In genomic region chr16:84479716-84480450, GRCh38 we compare ENCODE assay signal across 26 cellular contexts. TPM values are rescaled to one million over a fixed set of nuclear protein-coding genes. Genes with fewer than 3 reads are reported as not detected.
DNase-seq lines count a peak whose midpoint lies in the region; ATAC-seq and TF ChIP-seq lines count a peak whose summit lies in the region.
"Had no signal": no experiment of that assay in that cellular context is flagged by ENCODE, and none has a peak within 500 bp of the region (broad histone marks: within the 10 kb centered on the region; RNA-seq: fewer than 3 reads in every experiment).

No MANE protein-coding gene starts in this region.

- peaks cover 41% of the 10 kb centered on the region for H3F3A ChIP-seq in GM23248 (ENCODE audit: insufficient read depth)

- H3K27me3 ChIP-seq in GM23248 (replicated peaks; ENCODE audit: insufficient read depth) (no peaks in the 10 kb centered on the region), lung (ENCODE audit: control insufficient read depth, insufficient read depth) (no peaks in the 10 kb centered on the region)
- H3K27me3 ChIP-seq: BLaER1 treated with 17β-estradiol and CSF1 and Interleukin-3, amounts not matched to agents 10 nM and 100 nM had no signal

- H3K4me1 Mint-ChIP-seq in WTC11: no peaks in the 10 kb centered on the region
- peaks cover 18% of the 10 kb centered on the region for H3K4me1 Mint-ChIP-seq in type B pancreatic cell (ENCODE audit: unreplicated experiment)

- no peaks in the 10 kb centered on the region; the same call in 1 of the 2 replicates for H4K20me1 ChIP-seq in GM23248 (ENCODE audit: insufficient read depth)

- H3K27me3 Mint-ChIP-seq in WTC11 (ENCODE audit: low read depth): no peaks in the 10 kb centered on the region
- no peaks in the 10 kb centered on the region for H3K27me3 Mint-ChIP-seq in type B pancreatic cell
- H3K27me3 Mint-ChIP-seq: CD4-positive, alpha-beta memory T cell had no signal

- H3K79me2 ChIP-seq in GM23248 (ENCODE audit: insufficient read depth): peaks cover 31% of the 10 kb centered on the region

- no peak overlapping the region for H3K9ac ChIP-seq in GM23248
- H3K9ac ChIP-seq: BLaER1 treated with 17β-estradiol and CSF1 and Interleukin-3, amounts not matched to agents 10 nM and 100 nM; KMS-11 had no signal

- POLR2A ChIA-PET in WTC11 (lab: Charles Lee): no interaction called here

- H3K9me3 Mint-ChIP-seq in WTC11 (peaks cover 16% of the 10 kb centered on the region), type B pancreatic cell (no peaks in the 10 kb centered on the region)

- in situ Hi-C loops in GM23248 (cut with MboI): loop anchor here (10.0 kb wide), 1 partner anchor 195 kb away; no protein-coding TSS in a partner anchor

- peak overlapping the region; percentile 78; the same call in 1 of the 2 replicates for H3K27ac ChIP-seq in GM23248
- no peak overlapping the region for H3K27ac ChIP-seq in lung (ENCODE audit: low read depth in 1 of 2, low read length in 1 of 2)
- H3K27ac ChIP-seq: BLaER1 treated with 17β-estradiol and CSF1 and Interleukin-3, amounts not matched to agents 10 nM and 100 nM; KMS-11; PC-9 had no signal

- H3K36me3 ChIP-seq in GM23248 (ENCODE audit: low read depth) (peaks cover 8% of the 10 kb centered on the region; the same call in 1 of the 2 replicates), lung (ENCODE audit: control insufficient read depth in 2 of 2, insufficient read depth in 2 of 2, low read length in 2 of 2) (peaks cover 0 to 12% of the 10 kb centered on the region in 2 donors)

- H3K9me2 ChIP-seq in GM23248 (ENCODE audit: insufficient read depth): no peaks in the 10 kb centered on the region

- no peak overlapping the region for H2AFZ ChIP-seq in GM23248
- H2AFZ ChIP-seq: PC-9 had no signal

- H3K9me3 ChIP-seq in GM23248 (ENCODE audit: low read depth) (no peaks in the 10 kb centered on the region), lung (ENCODE audit: control insufficient read depth in 2 of 2, insufficient read depth in 1 of 2, low read length in 1 of 2) (no peaks in the 10 kb centered on the region)
- H3K9me3 ChIP-seq: Caco-2 had no signal

- CTCF ChIA-PET in WTC11 (lab: Charles Lee): no interaction called here

- H3K36me3 Mint-ChIP-seq in WTC11 (peaks cover 15% of the 10 kb centered on the region), type B pancreatic cell (peaks cover 28% of the 10 kb centered on the region)

- ATAC-seq in WTC11 (no peak), lung (ENCODE audit: insufficient read depth, low FRiP score) (no peak), HG02981 (IDR thresholded peaks at IDR 0.05; ENCODE audit: unreplicated experiment) (no peak), GM18868 (IDR thresholded peaks at IDR 0.05; ENCODE audit: unreplicated experiment) (no peak)

- H3K27ac Mint-ChIP-seq in WTC11 (no peak overlapping the region), type B pancreatic cell (no peak overlapping the region)

- H3K4me1 ChIP-seq in GM23248 (ENCODE audit: insufficient read depth): peaks cover 10% of the 10 kb centered on the region
- H3K4me1 ChIP-seq in lung (ENCODE audit: control insufficient read depth in 2 of 2, insufficient read depth in 2 of 2, low read length in 2 of 2): no peaks in the 10 kb centered on the region

- H3K4me3 Mint-ChIP-seq in WTC11 (no peak overlapping the region), type B pancreatic cell (no peak overlapping the region)
- H3K4me3 Mint-ChIP-seq: CD4-positive, alpha-beta memory T cell had no signal

- H3K4me3 ChIP-seq in GM23248 (no peak overlapping the region), lung (no peak overlapping the region)
- H3K4me3 ChIP-seq: BLaER1 treated with 17β-estradiol and CSF1 and Interleukin-3, amounts not matched to agents 10 nM and 100 nM; PC-9 had no signal

- no peak overlapping the region for H3K4me2 ChIP-seq in GM23248 (ENCODE audit: unreplicated experiment)
- H3K4me2 ChIP-seq: BLaER1 treated with 17β-estradiol and CSF1 and Interleukin-3, amounts not matched to agents 10 nM and 100 nM; KMS-11; PC-9 had no signal

- TF ChIP-seq CTCF in WTC11 (IDR thresholded peaks at IDR 0.05) (no peak), lung (IDR thresholded peaks at IDR 0.05; ENCODE audit: control extremely low read depth, extremely low read depth) (no peak), type B pancreatic cell (conservative IDR thresholded peaks at IDR 0.05) (no peak)

- DNase-seq in GM23248 (no peak), WTC11 (ENCODE audit: low spot score) (peak; percentile 8), lung (ENCODE audit: low spot score) (peak; percentile 14), type B pancreatic cell (ENCODE audit: extremely low spot score, unreplicated experiment) (peak; percentile 53)
- no peak for DNase-seq in stimulated activated CD4-positive, alpha-beta T cell treated with anti-CD3 and anti-CD28 coated beads, Interleukin-12 subunit alpha, Interleukin-12 subunit beta, amount 100 ng/mL, for 4 hours
- DNase-seq: ACHN; Caco-2; CD4-positive, alpha-beta memory T cell; DMS 273 treated with DMSO at 0.1 percent for 48 hours; DND-41; GOT3; HCEC 1CT; IMR-90; NCI-H1105; NCI-H146; NCI-H2029 treated with DMSO at 0.1 percent for 48 hours; NCI-H226; NCI-H510A treated with DMSO at 0.1 percent for 48 hours; NCI-H748 treated with DMSO at 0.1 percent for 48 hours; PC-9; RPMI8226; SIG-M5 had no signal

- 94 to 96% methylated on average over 16 of the region's 16 CpGs for WGBS in GM23248 (ENCODE audit: low coverage in 1 of 2, low lambda C conversion rate in 2 of 2, missing lambda C conversion rate in 2 of 2), 2 experiments
- 96 to 97% methylated on average over 16 of the region's 16 CpGs for WGBS in lung, 2 donors

TF ChIP-seq in WTC11, 78 proteins besides CTCF, POLR2A, EP300 and RAD21 (continues in another document):
- TF ChIP-seq ATF6 (CRISPR knock-in tag; IDR thresholded peaks at IDR 0.05) (no peak), NFATC4 (CRISPR knock-in tag; IDR thresholded peaks at IDR 0.05) (no peak), STAT6 (CRISPR knock-in tag; conservative IDR thresholded peaks at IDR 0.05; ENCODE audit: low read depth) (no peak), CREB1 (CRISPR knock-in tag; IDR thresholded peaks at IDR 0.05) (no peak), PRRX2 (CRISPR knock-in tag; IDR thresholded peaks at IDR 0.05) (no peak), PREB (CRISPR knock-in tag; IDR thresholded peaks at IDR 0.05; ENCODE audit: borderline replicate concordance) (no peak), ELF4 (CRISPR knock-in tag; IDR thresholded peaks at IDR 0.05; ENCODE audit: low read depth) (no peak), GTF2I (CRISPR knock-in tag; conservative IDR thresholded peaks at IDR 0.05) (no peak), NR3C1 (CRISPR knock-in tag; conservative IDR thresholded peaks at IDR 0.05; ENCODE audit: low read depth) (no peak), NFE2L1 (CRISPR knock-in tag; IDR thresholded peaks at IDR 0.05) (no peak), FOXP1 (CRISPR knock-in tag; IDR thresholded peaks at IDR 0.05; ENCODE audit: borderline replicate concordance) (no peak), RELA (CRISPR knock-in tag; IDR thresholded peaks at IDR 0.05; ENCODE audit: borderline replicate concordance) (no peak), CBFB (CRISPR knock-in tag; IDR thresholded peaks at IDR 0.05; ENCODE audit: low read depth) (no peak), ETV6 (CRISPR knock-in tag; IDR thresholded peaks at IDR 0.05) (no peak)

RNA-seq across cellular contexts. Expression of gene MEAK7, which starts 24.6 kb away (rescaled TPM):
- total RNA-seq in GM23248 (2014; rRNA removed; shearing (Covaris generic)): 45.6 and 57.5 TPM in 2 replicates
- polyA plus RNA-seq in GM23248 (2016; fragmentation: Nextera tagmentation; extraction: Ambion mirVana) (62.0 and 62.7 TPM in 2 replicates), lung (1 to 10 TPM; 4.8 to 6.7 TPM)
- total RNA-seq in WTC11 (2021) (14.4 to 16.7 TPM (median 15.3 TPM) in 3 replicates), lung (10 to 100 TPM; 15.7 to 16.9 TPM), type B pancreatic cell (ENCODE audit: low replicate concordance) (28.5 and 30.3 TPM in 2 replicates)

Comparison
In these comparisons a context has a peak if more than half of its experiments do, and no peak if none do; other contexts are left out.
1. DNase-seq: peak in WTC11 (single experiment), lung (single experiment) and type B pancreatic cell (single experiment); none in GM23248 (single experiment) and stimulated activated CD4-positive, alpha-beta T cell treated with anti-CD3 and anti-CD28 coated beads, Interleukin-12 subunit alpha, Interleukin-12 subunit beta, amount 100 ng/mL, for 4 hours (single experiment).